ENCODE assay signal across 1 cellular context in genomic region chr2:138110453-138111083, GRCh38.
TF ChIP-seq lines count a peak whose summit lies in the region.

No MANE protein-coding gene starts in this region.

TF ChIP-seq in HepG2, 621 proteins besides CTCF, POLR2A, EP300 and RAD21 (continued from another document and continues in another):
- TF ChIP-seq, protein P1, sequence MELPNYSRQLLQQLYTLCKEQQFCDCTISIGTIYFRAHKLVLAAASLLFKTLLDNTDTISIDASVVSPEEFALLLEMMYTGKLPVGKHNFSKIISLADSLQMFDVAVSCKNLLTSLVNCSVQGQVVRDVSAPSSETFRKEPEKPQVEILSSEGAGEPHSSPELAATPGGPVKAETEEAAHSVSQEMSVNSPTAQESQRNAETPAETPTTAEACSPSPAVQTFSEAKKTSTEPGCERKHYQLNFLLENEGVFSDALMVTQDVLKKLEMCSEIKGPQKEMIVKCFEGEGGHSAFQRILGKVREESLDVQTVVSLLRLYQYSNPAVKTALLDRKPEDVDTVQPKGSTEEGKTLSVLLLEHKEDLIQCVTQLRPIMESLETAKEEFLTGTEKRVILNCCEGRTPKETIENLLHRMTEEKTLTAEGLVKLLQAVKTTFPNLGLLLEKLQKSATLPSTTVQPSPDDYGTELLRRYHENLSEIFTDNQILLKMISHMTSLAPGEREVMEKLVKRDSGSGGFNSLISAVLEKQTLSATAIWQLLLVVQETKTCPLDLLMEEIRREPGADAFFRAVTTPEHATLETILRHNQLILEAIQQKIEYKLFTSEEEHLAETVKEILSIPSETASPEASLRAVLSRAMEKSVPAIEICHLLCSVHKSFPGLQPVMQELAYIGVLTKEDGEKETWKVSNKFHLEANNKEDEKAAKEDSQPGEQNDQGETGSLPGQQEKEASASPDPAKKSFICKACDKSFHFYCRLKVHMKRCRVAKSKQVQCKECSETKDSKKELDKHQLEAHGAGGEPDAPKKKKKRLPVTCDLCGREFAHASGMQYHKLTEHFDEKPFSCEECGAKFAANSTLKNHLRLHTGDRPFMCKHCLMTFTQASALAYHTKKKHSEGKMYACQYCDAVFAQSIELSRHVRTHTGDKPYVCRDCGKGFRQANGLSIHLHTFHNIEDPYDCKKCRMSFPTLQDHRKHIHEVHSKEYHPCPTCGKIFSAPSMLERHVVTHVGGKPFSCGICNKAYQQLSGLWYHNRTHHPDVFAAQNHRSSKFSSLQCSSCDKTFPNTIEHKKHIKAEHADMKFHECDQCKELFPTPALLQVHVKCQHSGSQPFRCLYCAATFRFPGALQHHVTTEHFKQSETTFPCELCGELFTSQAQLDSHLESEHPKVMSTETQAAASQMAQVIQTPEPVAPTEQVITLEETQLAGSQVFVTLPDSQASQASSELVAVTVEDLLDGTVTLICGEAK (IDR thresholded peaks at IDR 0.05): no peak
- TF ChIP-seq, protein P1 (CRISPR knock-in tag; IDR thresholded peaks at IDR 0.05): no peak; the same call in 1 of the 2 replicates
- TF ChIP-seq RFX1 (IDR thresholded peaks at IDR 0.05) (no peak), CSRNP2 (CRISPR knock-in tag; conservative IDR thresholded peaks at IDR 0.05; ENCODE audit: low read depth) (no peak), RFXAP (CRISPR knock-in tag; IDR thresholded peaks at IDR 0.05; ENCODE audit: borderline replicate concordance) (no peak), SRSF9 (IDR thresholded peaks at IDR 0.05; ENCODE audit: borderline replicate concordance, insufficient read depth, low read depth, low read length, poor library complexity, severe bottlenecking) (no peak), ZBTB33 (CRISPR knock-in tag; IDR thresholded peaks at IDR 0.05) (0 out of 2 replicates have a peak, but pooled peaks have one; percentile 28), ZNF781 (CRISPR knock-in tag; IDR thresholded peaks at IDR 0.05; ENCODE audit: borderline replicate concordance, not compliant biosample characterization) (no peak), FOXJ3 (CRISPR knock-in tag; IDR thresholded peaks at IDR 0.05; ENCODE audit: borderline replicate concordance) (peak; percentile 92), ZNF329 (CRISPR knock-in tag; IDR thresholded peaks at IDR 0.05; ENCODE audit: low read depth) (no peak), PRDM4 (CRISPR knock-in tag; IDR thresholded peaks at IDR 0.05; ENCODE audit: borderline replicate concordance) (no peak), MAZ (IDR thresholded peaks at IDR 0.05; ENCODE audit: borderline replicate concordance, low read depth, low read length) (no peak), MAZ (CRISPR knock-in tag; IDR thresholded peaks at IDR 0.05; ENCODE audit: low read depth) (no peak; the same call in 1 of the 2 replicates), PHF8 (CRISPR knock-in tag; IDR thresholded peaks at IDR 0.05) (no peak), SMYD3 (CRISPR knock-in tag; IDR thresholded peaks at IDR 0.05) (no peak), ISL2 (CRISPR knock-in tag; IDR thresholded peaks at IDR 0.05) (peak; percentile 92), XRCC5 (optimal IDR thresholded peaks at IDR 0.05; ENCODE audit: low read length) (no peak), NFRKB (IDR thresholded peaks at IDR 0.05) (no peak), HDAC6 (IDR thresholded peaks at IDR 0.05; ENCODE audit: low read depth, low read length) (no peak), ZNF460 (CRISPR knock-in tag; IDR thresholded peaks at IDR 0.05; ENCODE audit: borderline replicate concordance) (no peak), ZNF18 (CRISPR knock-in tag; IDR thresholded peaks at IDR 0.05; ENCODE audit: insufficient replicate concordance) (peak; percentile 86), ZKSCAN8 (CRISPR knock-in tag; IDR thresholded peaks at IDR 0.05; ENCODE audit: borderline replicate concordance) (peak; percentile 97; the same call in 1 of the 2 replicates), ZBTB7B (CRISPR knock-in tag; IDR thresholded peaks at IDR 0.05) (no peak), JUN (CRISPR knock-in tag; IDR thresholded peaks at IDR 0.05) (no peak; the same call in 1 of the 2 replicates)
- TF ChIP-seq, protein P2, sequence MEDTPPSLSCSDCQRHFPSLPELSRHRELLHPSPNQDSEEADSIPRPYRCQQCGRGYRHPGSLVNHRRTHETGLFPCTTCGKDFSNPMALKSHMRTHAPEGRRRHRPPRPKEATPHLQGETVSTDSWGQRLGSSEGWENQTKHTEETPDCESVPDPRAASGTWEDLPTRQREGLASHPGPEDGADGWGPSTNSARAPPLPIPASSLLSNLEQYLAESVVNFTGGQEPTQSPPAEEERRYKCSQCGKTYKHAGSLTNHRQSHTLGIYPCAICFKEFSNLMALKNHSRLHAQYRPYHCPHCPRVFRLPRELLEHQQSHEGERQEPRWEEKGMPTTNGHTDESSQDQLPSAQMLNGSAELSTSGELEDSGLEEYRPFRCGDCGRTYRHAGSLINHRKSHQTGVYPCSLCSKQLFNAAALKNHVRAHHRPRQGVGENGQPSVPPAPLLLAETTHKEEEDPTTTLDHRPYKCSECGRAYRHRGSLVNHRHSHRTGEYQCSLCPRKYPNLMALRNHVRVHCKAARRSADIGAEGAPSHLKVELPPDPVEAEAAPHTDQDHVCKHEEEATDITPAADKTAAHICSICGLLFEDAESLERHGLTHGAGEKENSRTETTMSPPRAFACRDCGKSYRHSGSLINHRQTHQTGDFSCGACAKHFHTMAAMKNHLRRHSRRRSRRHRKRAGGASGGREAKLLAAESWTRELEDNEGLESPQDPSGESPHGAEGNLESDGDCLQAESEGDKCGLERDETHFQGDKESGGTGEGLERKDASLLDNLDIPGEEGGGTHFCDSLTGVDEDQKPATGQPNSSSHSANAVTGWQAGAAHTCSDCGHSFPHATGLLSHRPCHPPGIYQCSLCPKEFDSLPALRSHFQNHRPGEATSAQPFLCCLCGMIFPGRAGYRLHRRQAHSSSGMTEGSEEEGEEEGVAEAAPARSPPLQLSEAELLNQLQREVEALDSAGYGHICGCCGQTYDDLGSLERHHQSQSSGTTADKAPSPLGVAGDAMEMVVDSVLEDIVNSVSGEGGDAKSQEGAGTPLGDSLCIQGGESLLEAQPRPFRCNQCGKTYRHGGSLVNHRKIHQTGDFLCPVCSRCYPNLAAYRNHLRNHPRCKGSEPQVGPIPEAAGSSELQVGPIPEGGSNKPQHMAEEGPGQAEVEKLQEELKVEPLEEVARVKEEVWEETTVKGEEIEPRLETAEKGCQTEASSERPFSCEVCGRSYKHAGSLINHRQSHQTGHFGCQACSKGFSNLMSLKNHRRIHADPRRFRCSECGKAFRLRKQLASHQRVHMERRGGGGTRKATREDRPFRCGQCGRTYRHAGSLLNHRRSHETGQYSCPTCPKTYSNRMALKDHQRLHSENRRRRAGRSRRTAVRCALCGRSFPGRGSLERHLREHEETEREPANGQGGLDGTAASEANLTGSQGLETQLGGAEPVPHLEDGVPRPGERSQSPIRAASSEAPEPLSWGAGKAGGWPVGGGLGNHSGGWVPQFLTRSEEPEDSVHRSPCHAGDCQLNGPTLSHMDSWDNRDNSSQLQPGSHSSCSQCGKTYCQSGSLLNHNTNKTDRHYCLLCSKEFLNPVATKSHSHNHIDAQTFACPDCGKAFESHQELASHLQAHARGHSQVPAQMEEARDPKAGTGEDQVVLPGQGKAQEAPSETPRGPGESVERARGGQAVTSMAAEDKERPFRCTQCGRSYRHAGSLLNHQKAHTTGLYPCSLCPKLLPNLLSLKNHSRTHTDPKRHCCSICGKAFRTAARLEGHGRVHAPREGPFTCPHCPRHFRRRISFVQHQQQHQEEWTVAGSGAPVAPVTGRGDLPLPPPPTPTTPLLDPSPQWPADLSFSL (CRISPR knock-in tag; IDR thresholded peaks at IDR 0.05): no peak
- TF ChIP-seq, protein P3, sequence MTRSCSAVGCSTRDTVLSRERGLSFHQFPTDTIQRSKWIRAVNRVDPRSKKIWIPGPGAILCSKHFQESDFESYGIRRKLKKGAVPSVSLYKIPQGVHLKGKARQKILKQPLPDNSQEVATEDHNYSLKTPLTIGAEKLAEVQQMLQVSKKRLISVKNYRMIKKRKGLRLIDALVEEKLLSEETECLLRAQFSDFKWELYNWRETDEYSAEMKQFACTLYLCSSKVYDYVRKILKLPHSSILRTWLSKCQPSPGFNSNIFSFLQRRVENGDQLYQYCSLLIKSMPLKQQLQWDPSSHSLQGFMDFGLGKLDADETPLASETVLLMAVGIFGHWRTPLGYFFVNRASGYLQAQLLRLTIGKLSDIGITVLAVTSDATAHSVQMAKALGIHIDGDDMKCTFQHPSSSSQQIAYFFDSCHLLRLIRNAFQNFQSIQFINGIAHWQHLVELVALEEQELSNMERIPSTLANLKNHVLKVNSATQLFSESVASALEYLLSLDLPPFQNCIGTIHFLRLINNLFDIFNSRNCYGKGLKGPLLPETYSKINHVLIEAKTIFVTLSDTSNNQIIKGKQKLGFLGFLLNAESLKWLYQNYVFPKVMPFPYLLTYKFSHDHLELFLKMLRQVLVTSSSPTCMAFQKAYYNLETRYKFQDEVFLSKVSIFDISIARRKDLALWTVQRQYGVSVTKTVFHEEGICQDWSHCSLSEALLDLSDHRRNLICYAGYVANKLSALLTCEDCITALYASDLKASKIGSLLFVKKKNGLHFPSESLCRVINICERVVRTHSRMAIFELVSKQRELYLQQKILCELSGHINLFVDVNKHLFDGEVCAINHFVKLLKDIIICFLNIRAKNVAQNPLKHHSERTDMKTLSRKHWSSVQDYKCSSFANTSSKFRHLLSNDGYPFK (CRISPR knock-in tag; IDR thresholded peaks at IDR 0.05; ENCODE audit: borderline replicate concordance): no peak
